Comparison of ENCODE assay signal across 8 cellular contexts in the genomic region with DNA sequence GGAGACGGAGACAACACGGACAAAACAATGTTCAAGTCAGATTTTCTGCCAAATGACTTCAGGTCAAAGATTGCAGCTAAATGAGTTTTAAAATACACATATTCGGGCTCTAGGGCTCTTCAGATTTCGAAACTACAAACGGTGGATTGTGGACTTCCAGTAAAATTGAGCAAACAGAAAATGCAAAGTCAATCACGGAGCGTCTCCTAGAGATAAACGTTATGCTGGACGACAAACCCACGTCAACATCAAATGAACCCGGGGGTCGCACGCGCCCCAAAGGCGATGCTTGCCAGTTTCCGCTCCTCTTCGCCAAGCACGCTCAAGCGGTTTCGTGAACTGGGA.
A peak's percentile ranks its signal among the peaks of the same experiment; 100 is the strongest.
DNase-seq lines count a peak whose midpoint lies in the region; ATAC-seq lines count a peak whose summit lies in the region.

No MANE protein-coding gene starts in this region.

- peaks cover 2 to 3% of the 10 kb centered on the region in 2 donors for H3K36me3 ChIP-seq in mucosa of rectum (ENCODE audit: control insufficient read depth in 2 of 2, insufficient read depth in 2 of 2, low read length in 2 of 2)

- DNase-seq in NOMO-1 treated with dmso at 0.1 percent for 144 hours (lab: John Stamatoyannopoulos, UW; ENCODE audit: unreplicated experiment), result peak; percentile 24
- peak; percentile 33 for DNase-seq in dedifferentiated amniotic fluid mesenchymal stem cell (ENCODE audit: extremely low spot score)

- H3K27ac ChIP-seq in mucosa of rectum (ENCODE audit: low read depth in 2 of 2, low read length in 2 of 2), result peak overlapping the region; percentile 94 to 95

- peaks cover 7 to 12% of the 10 kb centered on the region in 2 donors for H3K4me1 ChIP-seq in mucosa of rectum (ENCODE audit: control insufficient read depth in 2 of 2, insufficient read depth in 2 of 2, low read length in 2 of 2)

- ATAC-seq in GM21528 (IDR thresholded peaks at IDR 0.05; ENCODE audit: low FRiP score, unreplicated experiment) (peak; percentile 14), GM21381 (IDR thresholded peaks at IDR 0.05; ENCODE audit: unreplicated experiment) (no peak), GM19351 (IDR thresholded peaks at IDR 0.05; ENCODE audit: unreplicated experiment) (no peak), GM18861 (IDR thresholded peaks at IDR 0.05; ENCODE audit: unreplicated experiment) (no peak)
- no peak for ATAC-seq in activated CD4-positive, CD25-positive, alpha-beta regulatory T cell treated with anti-CD3 and anti-CD28 coated beads, Interleukin-2, amount 50 U/mL, for 24 hours

- H3K9ac ChIP-seq in mucosa of rectum (ENCODE audit: low read depth in 1 of 2, low read length in 2 of 2), result peak overlapping the region; percentile 87 to 94

- H3K27me3 ChIP-seq in mucosa of rectum (ENCODE audit: control insufficient read depth in 2 of 2, insufficient read depth in 2 of 2, low read length in 2 of 2), result no peaks in the 10 kb centered on the region

- H3K4me3 ChIP-seq in mucosa of rectum (ENCODE audit: low read length in 2 of 2), result peak overlapping the region; percentile 99 to 100

- no peaks in the 10 kb centered on the region for H3K9me3 ChIP-seq in mucosa of rectum (ENCODE audit: control insufficient read depth in 2 of 2, low read length in 2 of 2)
